9 cellular contexts compared by ENCODE assay signal in the genomic region with DNA sequence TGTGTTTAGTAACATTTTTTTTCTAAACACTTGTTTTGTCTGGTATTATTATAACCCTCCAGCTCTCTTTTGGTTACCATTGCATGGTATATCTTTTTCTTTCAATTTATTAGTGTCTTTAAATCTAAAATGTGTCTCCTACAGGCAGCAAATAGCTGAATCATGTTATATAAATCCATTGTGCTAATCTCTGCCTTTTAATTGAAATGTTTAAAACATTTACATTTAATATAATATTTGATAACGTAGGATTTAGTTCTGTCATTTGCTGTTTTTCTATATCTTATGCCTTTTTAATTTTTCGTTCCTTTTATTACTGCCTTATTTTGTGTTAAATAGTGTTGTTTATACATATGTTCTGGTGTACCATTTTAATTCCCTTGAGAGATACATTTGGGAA. TPM values are rescaled to one million over a fixed set of nuclear protein-coding genes. Genes with fewer than 3 reads are reported as not detected.
"Had no signal": no experiment of that assay in that cellular context is flagged by ENCODE, and none has a peak within 500 bp of the region (broad histone marks: within the 10 kb centered on the region; RNA-seq: fewer than 3 reads in every experiment).

No MANE protein-coding gene starts in this region.

- H3K27ac ChIP-seq: GM23248, HL-60 had no signal

- DNase-seq: GM23248, GOT3, H7, HFFc6, KG1 had no signal

- H3K4me1 ChIP-seq: HAP-1 had no signal

- H3K36me3 ChIP-seq: HAP-1 had no signal

- H2AFZ ChIP-seq: GM23248 had no signal

- FAIRE-seq: HepG2 had no signal

- H3K9me3 ChIP-seq: HAP-1 had no signal

- H3K9ac ChIP-seq: GM23248 had no signal

- H3K4me3 ChIP-seq: GM23248, HAP-1 had no signal

- ATAC-seq: HepG2 had no signal

RNA-seq across cellular contexts. Expression of gene CCDC110, which starts 17.1 kb away (rescaled TPM):
- total RNA-seq: HepG2, HFFc6 had no signal
- polyA plus RNA-seq: HepG2, IgD-negative memory B cell had no signal

RNA-seq across cellular contexts. Expression of gene PDLIM3, which starts 46.7 kb away (rescaled TPM):
- total RNA-seq: GM23248, HFFc6 had no signal
